In the genomic region with DNA sequence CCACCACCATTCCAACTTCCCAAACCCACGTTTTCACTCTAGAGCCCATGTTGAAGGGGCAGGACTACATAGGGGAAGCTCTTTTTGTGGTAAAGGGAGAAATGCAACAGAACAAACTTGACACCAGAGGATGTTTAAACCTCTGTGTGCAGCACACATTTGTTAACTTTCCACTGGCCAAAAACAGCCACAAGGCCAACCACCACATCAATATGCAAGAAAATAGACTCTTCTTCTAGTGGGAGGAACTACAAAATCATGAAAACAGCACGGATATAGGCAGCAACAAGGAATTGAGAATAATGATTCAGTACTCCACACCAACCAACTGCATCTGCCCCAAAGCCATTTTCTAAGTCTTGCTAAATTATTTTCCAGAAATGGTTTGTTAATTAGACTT, we compare ENCODE assay signal across 29 cellular contexts.
DNase-seq lines count a peak whose midpoint lies in the region; ATAC-seq, FAIRE-seq and TF ChIP-seq lines count a peak whose summit lies in the region.
"Had no signal": no experiment of that assay in that cellular context is flagged by ENCODE, and none has a peak within 500 bp of the region (broad histone marks: within the 10 kb centered on the region; RNA-seq: fewer than 3 reads in every experiment).

No MANE protein-coding gene starts in this region.

- peaks cover 12% of the 10 kb centered on the region for H3K4me1 ChIP-seq in neural progenitor cell
- no peaks in the 10 kb centered on the region for H3K4me1 ChIP-seq in SJCRH30
- H3K4me1 ChIP-seq: gastrocnemius medialis, left ventricle myocardium inferior had no signal

- H3K36me3 ChIP-seq in neural progenitor cell (no peaks in the 10 kb centered on the region), SJCRH30 (no peaks in the 10 kb centered on the region)
- H3K36me3 ChIP-seq: gastrocnemius medialis, left ventricle myocardium inferior, thoracic aorta had no signal

- H4K20me1 ChIP-seq in neural progenitor cell (ENCODE audit: low read depth) = no peaks in the 10 kb centered on the region

- H3K4me2 ChIP-seq in neural progenitor cell = no peak overlapping the region
- H3K4me2 ChIP-seq: smooth muscle cell had no signal

- FAIRE-seq in GM12891 (lab: Jason Lieb, UNC) = peak; percentile 75
- FAIRE-seq: D721Med, endometrium had no signal

- H3K79me2 ChIP-seq in neural progenitor cell (ENCODE audit: low read depth) = no peaks in the 10 kb centered on the region

- H3F3A ChIP-seq in neural progenitor cell (ENCODE audit: low read depth) = peaks cover 14% of the 10 kb centered on the region

- no peak overlapping the region for H3K27ac Mint-ChIP-seq in neural progenitor cell
- H3K27ac Mint-ChIP-seq: activated B cell treated with CpG ODN at 0.5 μM for 24 hours; activated naive CD8-positive, alpha-beta T cell treated with anti-CD3 and anti-CD28 coated beads, Interleukin-2, amount 10 ng/mL, durations not matched to agents 7 days and 5 days; CD4-positive, CD25-positive, alpha-beta regulatory T cell had no signal

- no peak for TF ChIP-seq POLR2A in GM12891 (IDR thresholded peaks at IDR 0.05; ENCODE audit: low read depth, low read length)

- no peak overlapping the region for H3K9ac ChIP-seq in neural progenitor cell

- no peaks in the 10 kb centered on the region for H3K36me3 Mint-ChIP-seq in neural progenitor cell
- H3K36me3 Mint-ChIP-seq: activated naive CD8-positive, alpha-beta T cell treated with anti-CD3 and anti-CD28 coated beads, Interleukin-2, amount 10 ng/mL, durations not matched to agents 7 days and 5 days; CD4-positive, CD25-positive, alpha-beta regulatory T cell; naive B cell had no signal

- no peak for TF ChIP-seq CTCF in GM20000 (IDR thresholded peaks at IDR 0.05; ENCODE audit: extremely low read depth, missing control alignments)
- TF ChIP-seq CTCF in neural progenitor cell (IDR thresholded peaks at IDR 0.05) = no peak

- H3K4me1 Mint-ChIP-seq in neural progenitor cell = peaks cover 7% of the 10 kb centered on the region
- H3K4me1 Mint-ChIP-seq: CD4-positive, CD25-positive, alpha-beta regulatory T cell; central memory CD8-positive, alpha-beta T cell; naive B cell had no signal

- H3K4me3 Mint-ChIP-seq in neural progenitor cell = no peak overlapping the region
- H3K4me3 Mint-ChIP-seq: activated B cell treated with CpG ODN at 0.5 μM for 24 hours; activated naive CD8-positive, alpha-beta T cell treated with anti-CD3 and anti-CD28 coated beads, Interleukin-2, amount 10 ng/mL, durations not matched to agents 7 days and 5 days; CD4-positive, CD25-positive, alpha-beta regulatory T cell; central memory CD8-positive, alpha-beta T cell; naive B cell had no signal

- H3K4me3 ChIP-seq in neural progenitor cell (no peak overlapping the region), SJCRH30 (no peak overlapping the region)
- H3K4me3 ChIP-seq: gastrocnemius medialis, left ventricle myocardium inferior, smooth muscle cell, thoracic aorta had no signal

- H3K9me3 ChIP-seq in neural progenitor cell (ENCODE audit: low read depth) = no peaks in the 10 kb centered on the region
- no peaks in the 10 kb centered on the region for H3K9me3 ChIP-seq in SJCRH30 (replicated peaks)
- H3K9me3 ChIP-seq: gastrocnemius medialis, left ventricle myocardium inferior, thoracic aorta had no signal

- H3K27me3 ChIP-seq in neural progenitor cell (no peaks in the 10 kb centered on the region), SJCRH30 (no peaks in the 10 kb centered on the region)
- H3K27me3 ChIP-seq: gastrocnemius medialis had no signal

- DNase-seq in GM12891 (ENCODE audit: insufficient read length, low spot score) (no peak), GM20000 (ENCODE audit: low spot score) (peak; percentile 25), neural progenitor cell (ENCODE audit: low spot score) (no peak), SJCRH30 (no peak)
- DNase-seq in stimulated activated CD4-positive, alpha-beta T cell treated with anti-CD3 and anti-CD28 coated beads, Interleukin-2, amount 100 ng/mL, for 48 hours = no peak
- DNase-seq: activated B cell treated with CpG ODN at 0.5 μM for 24 hours; activated CD4-positive, alpha-beta T cell treated with anti-CD3 and anti-CD28 coated beads, Interleukin-2, amount 50 U/mL, for 48 hours; activated effector memory CD4-positive, alpha-beta T cell treated with Interleukin-2 at 50 U/mL for 16 hours; activated naive CD8-positive, alpha-beta T cell treated with anti-CD3 and anti-CD28 coated beads, Interleukin-2, amount 10 ng/mL, durations not matched to agents 7 days and 5 days; CD4-positive, CD25-positive, alpha-beta regulatory T cell; dermis blood vessel endothelial cell; gastrocnemius medialis; hypothalamus; left ventricle myocardium inferior; naive B cell; NCI-H1105; NCI-H2029; NCI-H345; NCI-H748 treated with DMSO at 0.1 percent for 48 hours; retina; stimulated activated CD4-positive, alpha-beta T cell treated with anti-CD3 and anti-CD28 coated beads, Interleukin-2, amount 100 ng/mL, for 24 hours; T1000 had no signal

- H3K9me3 Mint-ChIP-seq in neural progenitor cell = no peaks in the 10 kb centered on the region
- H3K9me3 Mint-ChIP-seq: activated B cell treated with CpG ODN at 0.5 μM for 24 hours; CD4-positive, CD25-positive, alpha-beta regulatory T cell; central memory CD8-positive, alpha-beta T cell; naive B cell had no signal

- H3K27ac ChIP-seq in neural progenitor cell (no peak overlapping the region), SJCRH30 (no peak overlapping the region)
- H3K27ac ChIP-seq: gastrocnemius medialis, left ventricle myocardium inferior, thoracic aorta had no signal

- peaks cover 3% of the 10 kb centered on the region for H3K27me3 Mint-ChIP-seq in neural progenitor cell (ENCODE audit: insufficient read depth, low read depth)
- H3K27me3 Mint-ChIP-seq: activated B cell treated with CpG ODN at 0.5 μM for 24 hours; CD4-positive, CD25-positive, alpha-beta regulatory T cell had no signal

- ATAC-seq in HG03558 (IDR thresholded peaks at IDR 0.05; ENCODE audit: extremely low read depth, unreplicated experiment) (peak; percentile 72), GM21619 (IDR thresholded peaks at IDR 0.05; ENCODE audit: unreplicated experiment) (no peak)
- ATAC-seq: gastrocnemius medialis had no signal

- H2AFZ ChIP-seq in neural progenitor cell (replicated peaks) = peak overlapping the region; percentile 9

TF ChIP-seq in GM12891, 5 proteins besides CTCF, POLR2A, EP300 and RAD21:
- TF ChIP-seq SPI1 (IDR thresholded peaks at IDR 0.05; ENCODE audit: low read depth, low read length) = 0 out of 2 replicates have a peak, but pooled peaks have one; percentile 20
- TF ChIP-seq PAX5 (IDR thresholded peaks at IDR 0.05; ENCODE audit: insufficient read depth, low read length, severe bottlenecking) = no peak
- TF ChIP-seq TAF1 (IDR thresholded peaks at IDR 0.05; ENCODE audit: low read depth, low read length) = no peak
- TF ChIP-seq POLR2AphosphoS5 (IDR thresholded peaks at IDR 0.05; ENCODE audit: low read depth, low read length) = no peak
- peak; percentile 99 for TF ChIP-seq POU2F2 (IDR thresholded peaks at IDR 0.05; ENCODE audit: low read depth, low read length)
TF ChIP-seq in GM12891: peak in this region for 2.
